In the genomic region with DNA sequence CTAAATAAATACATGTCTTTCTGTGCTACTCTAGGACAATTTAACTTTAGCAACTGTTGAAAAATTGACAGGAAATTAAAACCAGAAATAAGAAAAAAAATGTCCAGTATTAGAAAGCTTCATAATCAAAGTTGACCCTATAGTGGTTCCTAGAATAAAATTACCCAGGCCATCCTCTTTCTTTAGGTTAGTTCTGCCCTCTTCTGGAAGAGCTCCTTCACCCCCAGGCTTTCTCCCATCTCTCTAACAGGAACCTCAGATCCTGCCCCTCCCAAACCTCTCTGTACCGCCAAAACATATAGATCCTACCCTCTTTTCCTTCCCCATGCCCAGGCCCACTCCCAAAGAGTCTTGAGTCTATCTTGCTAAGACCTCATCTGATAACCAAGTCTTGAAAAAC, we compare ENCODE assay signal across 1 cellular context.
TF ChIP-seq lines count a peak whose summit lies in the region.

No MANE protein-coding gene starts in this region.

TF ChIP-seq in HCT116, 20 proteins besides CTCF, POLR2A, EP300 and RAD21 (continued from another document):
- TF ChIP-seq, protein P1, sequence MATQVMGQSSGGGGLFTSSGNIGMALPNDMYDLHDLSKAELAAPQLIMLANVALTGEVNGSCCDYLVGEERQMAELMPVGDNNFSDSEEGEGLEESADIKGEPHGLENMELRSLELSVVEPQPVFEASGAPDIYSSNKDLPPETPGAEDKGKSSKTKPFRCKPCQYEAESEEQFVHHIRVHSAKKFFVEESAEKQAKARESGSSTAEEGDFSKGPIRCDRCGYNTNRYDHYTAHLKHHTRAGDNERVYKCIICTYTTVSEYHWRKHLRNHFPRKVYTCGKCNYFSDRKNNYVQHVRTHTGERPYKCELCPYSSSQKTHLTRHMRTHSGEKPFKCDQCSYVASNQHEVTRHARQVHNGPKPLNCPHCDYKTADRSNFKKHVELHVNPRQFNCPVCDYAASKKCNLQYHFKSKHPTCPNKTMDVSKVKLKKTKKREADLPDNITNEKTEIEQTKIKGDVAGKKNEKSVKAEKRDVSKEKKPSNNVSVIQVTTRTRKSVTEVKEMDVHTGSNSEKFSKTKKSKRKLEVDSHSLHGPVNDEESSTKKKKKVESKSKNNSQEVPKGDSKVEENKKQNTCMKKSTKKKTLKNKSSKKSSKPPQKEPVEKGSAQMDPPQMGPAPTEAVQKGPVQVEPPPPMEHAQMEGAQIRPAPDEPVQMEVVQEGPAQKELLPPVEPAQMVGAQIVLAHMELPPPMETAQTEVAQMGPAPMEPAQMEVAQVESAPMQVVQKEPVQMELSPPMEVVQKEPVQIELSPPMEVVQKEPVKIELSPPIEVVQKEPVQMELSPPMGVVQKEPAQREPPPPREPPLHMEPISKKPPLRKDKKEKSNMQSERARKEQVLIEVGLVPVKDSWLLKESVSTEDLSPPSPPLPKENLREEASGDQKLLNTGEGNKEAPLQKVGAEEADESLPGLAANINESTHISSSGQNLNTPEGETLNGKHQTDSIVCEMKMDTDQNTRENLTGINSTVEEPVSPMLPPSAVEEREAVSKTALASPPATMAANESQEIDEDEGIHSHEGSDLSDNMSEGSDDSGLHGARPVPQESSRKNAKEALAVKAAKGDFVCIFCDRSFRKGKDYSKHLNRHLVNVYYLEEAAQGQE (IDR thresholded peaks at IDR 0.05; ENCODE audit: low read depth) = no peak
- no peak for TF ChIP-seq EZH2phosphoT487 (IDR thresholded peaks at IDR 0.05; ENCODE audit: borderline replicate concordance)
- TF ChIP-seq JUND (IDR thresholded peaks at IDR 0.05) = no peak
- TF ChIP-seq CBX3 (IDR thresholded peaks at IDR 0.05; ENCODE audit: low read depth) = no peak
- no peak for TF ChIP-seq SIN3A (IDR thresholded peaks at IDR 0.05; ENCODE audit: low read depth)
